In the genomic region with DNA sequence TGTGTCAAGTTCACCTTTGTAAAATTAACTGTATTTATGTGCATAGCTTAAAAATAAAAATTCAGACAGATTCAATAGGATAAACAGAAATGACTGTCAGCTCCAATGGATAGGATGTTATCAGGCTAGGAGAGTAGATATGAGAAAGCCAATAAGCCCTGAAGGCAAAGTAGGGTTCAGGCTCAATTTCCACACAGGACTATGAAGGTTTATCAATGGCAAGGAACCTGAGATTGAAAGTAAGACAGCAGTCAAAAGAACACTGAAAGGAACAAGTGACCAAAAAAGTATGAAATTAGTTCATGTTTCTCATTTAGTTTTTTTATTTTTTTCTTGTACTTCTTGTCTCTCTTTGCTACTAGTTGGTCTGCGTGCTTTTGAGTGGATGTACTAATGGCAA, we compare ENCODE assay signal across 16 cellular contexts.
DNase-seq lines count a peak whose midpoint lies in the region; ATAC-seq lines count a peak whose summit lies in the region.
"Had no signal": no experiment of that assay in that cellular context is flagged by ENCODE, and none has a peak within 500 bp of the region (broad histone marks: within the 10 kb centered on the region; RNA-seq: fewer than 3 reads in every experiment).

No MANE protein-coding gene starts in this region.

- H3K4me3 ChIP-seq in CD4-positive, alpha-beta memory T cell (ENCODE audit: low read length in 2 of 2): no peak overlapping the region

- peak overlapping the region in 4 of 7 donors; percentile 9 to 86 (median 68) for H3K27ac Mint-ChIP-seq in CD4-positive, alpha-beta memory T cell
- peak overlapping the region; percentile 60 for H3K27ac Mint-ChIP-seq in T-helper 17 cell
- peak overlapping the region; percentile 60 for H3K27ac Mint-ChIP-seq in memory B cell

- H3K36me3 Mint-ChIP-seq in activated T-cell treated with anti-CD3 and anti-CD28 coated beads, Interleukin-2, amount 50 U/mL, for 4 hours (ENCODE audit: insufficient read depth): peaks cover 46% of the 10 kb centered on the region
- peaks cover 41 to 54% of the 10 kb centered on the region in 2 donors for H3K36me3 Mint-ChIP-seq in CD4-positive, alpha-beta memory T cell
- H3K36me3 Mint-ChIP-seq in T-helper 17 cell (ENCODE audit: low read depth): peaks cover 11% of the 10 kb centered on the region
- H3K36me3 Mint-ChIP-seq in memory B cell: peaks cover 30% of the 10 kb centered on the region

- H3K36me3 ChIP-seq in CD4-positive, alpha-beta memory T cell (ENCODE audit: insufficient read depth, low read length): peaks cover 5% of the 10 kb centered on the region

- peaks cover 39% of the 10 kb centered on the region for H3K4me1 Mint-ChIP-seq in activated T-cell treated with anti-CD3 and anti-CD28 coated beads, Interleukin-2, amount 50 U/mL, for 4 hours (ENCODE audit: low read depth)
- H3K4me1 Mint-ChIP-seq in CD4-positive, alpha-beta memory T cell: peaks cover 25 to 44% (median 37%) of the 10 kb centered on the region in 4 donors
- peaks cover 43% of the 10 kb centered on the region for H3K4me1 Mint-ChIP-seq in T-helper 17 cell
- H3K4me1 Mint-ChIP-seq in memory B cell: peaks cover 33% of the 10 kb centered on the region

- intact Hi-C loops in CD4-positive, alpha-beta memory T cell (cut with micrococcal nuclease): no loop called here
- intact Hi-C loops in head of caudate nucleus (cut with DNase I): no loop called here

- no peak for DNase-seq in activated T-cell treated with anti-CD3 and anti-CD28 coated beads, Interleukin-2, amount 50 U/mL, for 4 hours
- DNase-seq in activated T-cell treated with anti-CD3 and anti-CD28 coated beads for 4 hours (no peak), T-helper 17 cell (no peak), memory B cell (ENCODE audit: low spot score in 2 of 2) (no peak), germinal center (ENCODE audit: low spot score) (no peak), head of caudate nucleus (no peak)
- no peak for DNase-seq in CD4-positive, alpha-beta memory T cell
- DNase-seq: Caco-2, EL, H7, KG1, NCI-H1436, NCI-H2081, NCI-H510A treated with DMSO at 0.1 percent for 48 hours had no signal

- peaks cover 2% of the 10 kb centered on the region for H3K4me1 ChIP-seq in CD4-positive, alpha-beta memory T cell (ENCODE audit: insufficient read depth, low read length)
- H3K4me1 ChIP-seq: Caco-2 had no signal

- no peaks in the 10 kb centered on the region for H3K9me3 Mint-ChIP-seq in activated T-cell treated with anti-CD3 and anti-CD28 coated beads, Interleukin-2, amount 50 U/mL, for 4 hours
- H3K9me3 Mint-ChIP-seq in CD4-positive, alpha-beta memory T cell: peaks cover 0 to 2% (median 0%) of the 10 kb centered on the region in 8 donors
- H3K9me3 Mint-ChIP-seq in memory B cell: no peaks in the 10 kb centered on the region

- CTCF ChIA-PET in CD4-positive, alpha-beta memory T cell (lab: Charles Lee; ENCODE audit: partially characterized antibody): no interaction called here

- H3K27me3 ChIP-seq in CD4-positive, alpha-beta memory T cell (ENCODE audit: insufficient read depth, low read length): no peaks in the 10 kb centered on the region

- H3K27me3 Mint-ChIP-seq in activated T-cell treated with anti-CD3 and anti-CD28 coated beads, Interleukin-2, amount 50 U/mL, for 4 hours (ENCODE audit: low read depth): no peaks in the 10 kb centered on the region
- no peaks in the 10 kb centered on the region for H3K27me3 Mint-ChIP-seq in CD4-positive, alpha-beta memory T cell
- no peaks in the 10 kb centered on the region for H3K27me3 Mint-ChIP-seq in T-helper 17 cell
- H3K27me3 Mint-ChIP-seq in memory B cell: no peaks in the 10 kb centered on the region

- POLR2A ChIA-PET in CD4-positive, alpha-beta memory T cell (lab: Charles Lee; ENCODE audit: partially characterized antibody): no interaction called here

- no peak overlapping the region for H3K4me3 Mint-ChIP-seq in activated T-cell treated with anti-CD3 and anti-CD28 coated beads, Interleukin-2, amount 50 U/mL, for 4 hours
- no peak overlapping the region for H3K4me3 Mint-ChIP-seq in CD4-positive, alpha-beta memory T cell
- H3K4me3 Mint-ChIP-seq in T-helper 17 cell (no peak overlapping the region), memory B cell (no peak overlapping the region)

- no peaks in the 10 kb centered on the region for H3K9me3 ChIP-seq in CD4-positive, alpha-beta memory T cell (ENCODE audit: control insufficient read depth in 1 of 2, low read length in 2 of 2)
- H3K9me3 ChIP-seq in T-helper 17 cell (ENCODE audit: control insufficient read depth, low read length, poor library complexity, severe bottlenecking): no peaks in the 10 kb centered on the region
- H3K9me3 ChIP-seq: Caco-2 had no signal

- peak; percentile 34 to 48 for ATAC-seq in activated T-cell treated with anti-CD3 and anti-CD28 coated beads, Interleukin-2, amount 50 U/mL, for 4 hours
- ATAC-seq in T-helper 17 cell (no peak), memory B cell (ENCODE audit: low read depth) (no peak)
- ATAC-seq: HepG2 had no signal

- H3K27ac ChIP-seq in CD4-positive, alpha-beta memory T cell (ENCODE audit: low read depth, low read length): no peak overlapping the region
- H3K27ac ChIP-seq: C4-2B had no signal

Comparison
In these comparisons a context has a peak if more than half of its experiments do, and no peak if none do; other contexts are left out.
1. ATAC-seq: peak in activated T-cell treated with anti-CD3 and anti-CD28 coated beads, Interleukin-2, amount 50 U/mL, for 4 hours (2 of 2); none in T-helper 17 cell (single experiment) and memory B cell (single experiment).
2. Peak in every context shown above with its lines, with median percentiles within 50 percentile points of each other: H3K27ac Mint-ChIP-seq.